2 cellular contexts compared by ENCODE assay signal in the genomic region with DNA sequence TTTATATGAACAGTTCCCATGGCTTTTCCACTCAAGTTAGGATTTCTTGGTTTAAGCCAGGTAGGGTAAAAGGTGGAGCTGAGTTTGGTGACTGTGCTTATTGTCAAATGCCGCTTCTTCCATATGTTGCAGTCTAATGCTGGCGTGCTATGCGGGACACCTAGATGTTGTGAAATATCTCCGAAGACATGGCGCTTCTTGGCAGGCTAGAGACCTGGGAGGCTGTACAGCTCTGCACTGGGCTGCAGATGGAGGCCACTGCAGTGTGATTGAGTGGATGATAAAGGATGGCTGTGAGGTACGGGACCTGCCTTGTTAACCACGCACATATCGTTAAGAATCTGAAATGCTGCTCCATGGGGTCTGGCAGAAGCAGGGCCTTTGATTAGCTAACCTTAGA.
TF ChIP-seq lines count a peak whose summit lies in the region.

No MANE protein-coding gene starts in this region.

TF ChIP-seq in IMR-90, 13 proteins besides CTCF, POLR2A, EP300 and RAD21:
- TF ChIP-seq SMC3 (IDR thresholded peaks at IDR 0.05; ENCODE audit: low read depth, low read length) (no peak), CEBPB (IDR thresholded peaks at IDR 0.05; ENCODE audit: low read depth, low read length) (peak; percentile 43)

TF ChIP-seq in H1, 55 proteins besides CTCF, POLR2A, EP300 and RAD21:
- TF ChIP-seq SRF (IDR thresholded peaks at IDR 0.05; ENCODE audit: low read depth, low read length) (no peak), JUN (IDR thresholded peaks at IDR 0.05; ENCODE audit: low read depth, low read length) (no peak), CHD2 (IDR thresholded peaks at IDR 0.05; ENCODE audit: low read length) (no peak), MAX (IDR thresholded peaks at IDR 0.05) (no peak)
